14 cellular contexts compared by ENCODE assay signal in the genomic region with DNA sequence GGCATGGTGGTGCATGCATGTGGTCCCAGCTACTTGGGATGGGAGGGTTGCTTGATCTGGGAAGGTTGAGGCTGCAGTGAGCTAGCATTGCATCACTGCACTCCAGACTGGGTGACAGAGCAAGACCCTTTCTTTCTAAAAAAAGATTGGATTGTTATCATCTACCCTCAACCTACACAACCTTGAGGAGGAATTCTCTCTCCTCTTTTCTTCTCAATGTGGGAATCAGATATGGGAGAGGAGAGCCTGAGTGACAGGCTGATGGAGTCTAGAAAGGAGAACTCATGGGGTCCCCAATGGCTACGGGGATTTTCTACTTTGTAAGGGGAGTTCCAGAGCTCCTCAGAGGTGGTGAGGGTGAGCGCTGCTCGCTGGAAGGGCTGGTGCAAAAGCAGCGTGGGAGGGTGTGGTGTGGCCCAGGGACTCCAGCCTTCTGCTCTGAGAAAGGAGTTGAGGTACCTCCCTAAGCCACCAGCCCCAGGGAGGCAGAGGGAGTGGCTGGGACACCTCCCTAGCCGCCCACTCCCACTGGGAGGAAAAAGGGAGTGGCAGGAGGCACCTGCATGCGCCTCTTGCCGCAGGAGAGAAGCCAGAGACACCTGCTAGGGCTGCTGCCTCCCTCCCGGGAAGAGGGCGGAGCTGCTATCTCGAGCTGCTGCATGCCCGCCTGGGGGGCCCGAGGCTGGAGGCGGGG. TPM values are rescaled to one million over a fixed set of nuclear protein-coding genes. Genes with fewer than 3 reads are reported as not detected.
DNase-seq lines count a peak whose midpoint lies in the region; ATAC-seq and TF ChIP-seq lines count a peak whose summit lies in the region.
"Had no signal": no experiment of that assay in that cellular context is flagged by ENCODE, and none has a peak within 500 bp of the region (broad histone marks: within the 10 kb centered on the region; RNA-seq: fewer than 3 reads in every experiment).

No MANE protein-coding gene starts in this region.

- no peaks in the 10 kb centered on the region for H3K27me3 ChIP-seq in GM23338 (ENCODE audit: insufficient read depth)
- no peaks in the 10 kb centered on the region for H3K27me3 ChIP-seq in osteoblast (ENCODE audit: insufficient read depth, low read length)

- H3K4me2 ChIP-seq in GM23338, result no peak overlapping the region
- H3K4me2 ChIP-seq in osteoblast (ENCODE audit: insufficient read depth, low read length), result no peak overlapping the region

- H3K9me2 ChIP-seq in GM23338 (ENCODE audit: insufficient read depth), result no peaks in the 10 kb centered on the region

- POLR2A ChIA-PET in activated CD4-positive, alpha-beta T cell treated with anti-CD3 and anti-CD28 coated beads, Interleukin-2, amount 10 ng/mL, durations not matched to agents 7 days and 5 days (lab: Charles Lee), result no interaction called here

- no peaks in the 10 kb centered on the region for H3K9me3 Mint-ChIP-seq in GM23338
- no peaks in the 10 kb centered on the region for H3K9me3 Mint-ChIP-seq in activated CD4-positive, alpha-beta T cell treated with anti-CD3 and anti-CD28 coated beads, Interleukin-2, amount 10 ng/mL, durations not matched to agents 7 days and 5 days

- no peaks in the 10 kb centered on the region for H3K9me3 ChIP-seq in osteoblast (ENCODE audit: low read depth, low read length)

- peaks cover 4% of the 10 kb centered on the region; the same call in 1 of the 3 replicates for H3K4me1 Mint-ChIP-seq in GM23338
- H3K4me1 Mint-ChIP-seq in activated CD4-positive, alpha-beta T cell treated with anti-CD3 and anti-CD28 coated beads, Interleukin-2, amount 10 ng/mL, durations not matched to agents 7 days and 5 days, result peaks cover 2% of the 10 kb centered on the region

- peaks cover 2% of the 10 kb centered on the region for H3K27me3 Mint-ChIP-seq in GM23338 (ENCODE audit: insufficient read depth, low read depth, poor library complexity)
- H3K27me3 Mint-ChIP-seq in activated CD4-positive, alpha-beta T cell treated with anti-CD3 and anti-CD28 coated beads, Interleukin-2, amount 10 ng/mL, durations not matched to agents 7 days and 5 days, result peaks cover 2% of the 10 kb centered on the region

- no peak overlapping the region for H3K4me3 ChIP-seq in GM23338
- no peak overlapping the region for H3K4me3 ChIP-seq in osteoblast (ENCODE audit: insufficient read depth, low read length)

- H2AFZ ChIP-seq in GM23338 (peak overlapping the region; percentile 87; the same call in 1 of the 2 replicates), osteoblast (ENCODE audit: low read length) (no peak overlapping the region)

- no peak overlapping the region for H3K4me3 Mint-ChIP-seq in GM23338
- no peak overlapping the region for H3K4me3 Mint-ChIP-seq in activated CD4-positive, alpha-beta T cell treated with anti-CD3 and anti-CD28 coated beads, Interleukin-2, amount 10 ng/mL, durations not matched to agents 7 days and 5 days
- H3K4me3 Mint-ChIP-seq: naive thymus-derived CD4-positive, alpha-beta T cell had no signal

- H3K79me2 ChIP-seq in GM23338 (replicated peaks; ENCODE audit: insufficient read depth), result no peaks in the 10 kb centered on the region
- no peaks in the 10 kb centered on the region for H3K79me2 ChIP-seq in osteoblast (ENCODE audit: insufficient read depth, low read length)

- no peaks in the 10 kb centered on the region for H3K36me3 Mint-ChIP-seq in GM23338 (ENCODE audit: low read depth)
- H3K36me3 Mint-ChIP-seq in activated CD4-positive, alpha-beta T cell treated with anti-CD3 and anti-CD28 coated beads, Interleukin-2, amount 10 ng/mL, durations not matched to agents 7 days and 5 days (ENCODE audit: low read depth), result peaks cover 1% of the 10 kb centered on the region

- peaks cover 7% of the 10 kb centered on the region for H3K4me1 ChIP-seq in GM23338 (ENCODE audit: insufficient read depth)
- H3K4me1 ChIP-seq in osteoblast (ENCODE audit: insufficient read depth, low read length), result no peaks in the 10 kb centered on the region

- DNase-seq in GM23338 (ENCODE audit: low spot score) (no peak), LoVo (ENCODE audit: low spot score) (peak; percentile 9), osteoblast (ENCODE audit: insufficient read length, low spot score, missing footprints) (no peak), epidermal melanocyte (ENCODE audit: insufficient read length, low spot score) (no peak)
- DNase-seq in stimulated activated CD8-positive, alpha-beta memory T cell treated with anti-CD3 and anti-CD28 coated beads, Interleukin-4, amount 100 ng/mL, for 48 hours, result peak; percentile 31
- no peak for DNase-seq in activated CD4-positive, alpha-beta T cell treated with anti-CD3 and anti-CD28 coated beads, Interleukin-2, amount 10 ng/mL, durations not matched to agents 7 days and 5 days
- DNase-seq: naive thymus-derived CD4-positive, alpha-beta T cell; NCI-H1694 treated with DMSO at 0.1 percent for 48 hours; RPMI8226; small intestine; stimulated activated naive CD4-positive, alpha-beta T cell treated with Interleukin-2 at 50 U/mL for 16 hours had no signal

- H4K20me1 ChIP-seq in GM23338 (replicated peaks; ENCODE audit: insufficient read depth) (no peaks in the 10 kb centered on the region), osteoblast (ENCODE audit: insufficient read depth, low read length) (no peaks in the 10 kb centered on the region)

- H3K27ac Mint-ChIP-seq in GM23338, result no peak overlapping the region
- H3K27ac Mint-ChIP-seq in activated CD4-positive, alpha-beta T cell treated with anti-CD3 and anti-CD28 coated beads, Interleukin-2, amount 10 ng/mL, durations not matched to agents 7 days and 5 days, result no peak overlapping the region
- H3K27ac Mint-ChIP-seq: naive thymus-derived CD4-positive, alpha-beta T cell had no signal

- H3F3A ChIP-seq in GM23338 (replicated peaks; ENCODE audit: low read depth), result no peaks in the 10 kb centered on the region

- no peaks in the 10 kb centered on the region for H3K36me3 ChIP-seq in GM23338 (ENCODE audit: insufficient read depth)
- no peaks in the 10 kb centered on the region for H3K36me3 ChIP-seq in osteoblast (ENCODE audit: insufficient read depth, low read length)

- CTCF ChIA-PET in activated CD4-positive, alpha-beta T cell treated with anti-CD3 and anti-CD28 coated beads, Interleukin-2, amount 10 ng/mL, durations not matched to agents 7 days and 5 days (lab: Charles Lee), result interaction anchor here (0.6 to 1.8 kb wide), 4 partner anchors 10 to 357 kb away, joined by 3 to 4 read pairs (median 3); no protein-coding TSS in a partner anchor

- peak; percentile 84 for ATAC-seq in GM18867 (IDR thresholded peaks at IDR 0.05; ENCODE audit: unreplicated experiment)
- ATAC-seq in GM23338, result peak; percentile 85
- ATAC-seq: activated CD4-positive, CD25-positive, alpha-beta regulatory T cell treated with anti-CD3 and anti-CD28 coated beads, Interleukin-2, amount 50 U/mL, for 24 hours; naive thymus-derived CD4-positive, alpha-beta T cell had no signal

- H3K27ac ChIP-seq in GM23338 (ENCODE audit: low read depth) (no peak overlapping the region), osteoblast (ENCODE audit: low read depth, low read length) (no peak overlapping the region)
- H3K27ac ChIP-seq: HL-60 had no signal

- TF ChIP-seq CTCF in GM23338 (conservative IDR thresholded peaks at IDR 0.05; ENCODE audit: low read depth in 2 of 2) (no peak), osteoblast (IDR thresholded peaks at IDR 0.05; ENCODE audit: extremely low read depth, low read depth, low read length) (no peak)

TF ChIP-seq in GM23338, 12 proteins besides CTCF, POLR2A, EP300 and RAD21:
- TF ChIP-seq STAT1 (IDR thresholded peaks at IDR 0.05; ENCODE audit: unreplicated experiment) (no peak), CREB1 (CRISPR knock-in tag; IDR thresholded peaks at IDR 0.05; ENCODE audit: low read depth) (no peak), ZNF331 (CRISPR knock-in tag; IDR thresholded peaks at IDR 0.05; ENCODE audit: low read depth) (no peak)

RNA-seq across cellular contexts. Expression of gene GATA3, which starts 48.4 kb away (rescaled TPM):
- not detected in 2 replicates for total RNA-seq in GM23338 (2014; rRNA removed; shearing (Covaris generic))
- polyA plus RNA-seq in GM23338 (2016; fragmentation: Nextera tagmentation; extraction: Ambion mirVana), result 0.23 and 0.33 TPM in 2 replicates
- total RNA-seq in activated CD4-positive, alpha-beta T cell treated with anti-CD3 and anti-CD28 coated beads, Interleukin-2, amount 10 ng/mL, durations not matched to agents 7 days and 5 days, result 10 to 100 TPM; 48.1 to 52.0 TPM
- total RNA-seq in osteoblast, result not detected in 2 replicates

Comparison
In these comparisons a context has a peak if more than half of its experiments do, and no peak if none do; other contexts are left out.
1. DNase-seq: peak in LoVo (single experiment) and stimulated activated CD8-positive, alpha-beta memory T cell treated with anti-CD3 and anti-CD28 coated beads, Interleukin-4, amount 100 ng/mL, for 48 hours (single experiment); none in GM23338 (single experiment), activated CD4-positive, alpha-beta T cell treated with anti-CD3 and anti-CD28 coated beads, Interleukin-2, amount 10 ng/mL, durations not matched to agents 7 days and 5 days (single experiment), osteoblast (single experiment) and epidermal melanocyte (single experiment).
2. RNA of gene GATA3, which starts 48.4 kb away (total RNA-seq): 48.1 to 52.0 TPM in activated CD4-positive, alpha-beta T cell treated with anti-CD3 and anti-CD28 coated beads, Interleukin-2, amount 10 ng/mL, durations not matched to agents 7 days and 5 days; not detected in GM23338 and not detected in osteoblast; every median in the first group is over 10 times any median in the second.